Comparison of ENCODE assay signal across 7 cellular contexts in genomic region chr21:25967566-25968438, GRCh38.
DNase-seq lines count a peak whose midpoint lies in the region; ATAC-seq and TF ChIP-seq lines count a peak whose summit lies in the region.

No MANE protein-coding gene starts in this region.

- ATAC-seq in GM19043 (IDR thresholded peaks at IDR 0.05; ENCODE audit: low read depth, unreplicated experiment) (peak; percentile 99), HG02943 (IDR thresholded peaks at IDR 0.05; ENCODE audit: low read depth, unreplicated experiment) (peak; percentile 87), RWPE2 (ENCODE audit: low read depth) (peak; percentile 48; the same call in 2 of the 3 replicates), heart left ventricle (peak in 3 of 4 donors; percentile 55 to 72 (median 72))

- WGBS in heart left ventricle, 4 donors = 67 to 74% (median 71%) methylated on average over 6 of the region's 6 CpGs
- WGBS in urinary bladder = 74% methylated on average over 6 of the region's 6 CpGs

- H3K27ac ChIP-seq in RWPE2 (ENCODE audit: poor library complexity, severe bottlenecking) (peak overlapping the region; percentile 44), heart left ventricle (peak overlapping the region in 10 of 12 donors; percentile 14 to 83 (median 58)), urinary bladder (ENCODE audit: low read depth) (peak overlapping the region; percentile 23)

- no peak for DNase-seq in RWPE2 (ENCODE audit: low spot score)
- no peak for DNase-seq in heart left ventricle
- no peak for DNase-seq in NCI-H2107 (lab: John Stamatoyannopoulos, UW)
- DNase-seq in RKO (ENCODE audit: low spot score) = no peak

- H3K36me3 ChIP-seq in RWPE2 (ENCODE audit: low read depth) (peaks cover 40% of the 10 kb centered on the region), heart left ventricle (peaks cover 0 to 30% (median 8%) of the 10 kb centered on the region in 9 donors), urinary bladder (ENCODE audit: insufficient read depth) (no peaks in the 10 kb centered on the region)

- TF ChIP-seq CTCF in RWPE2 (IDR thresholded peaks at IDR 0.05; ENCODE audit: poor library complexity, severe bottlenecking) (no peak), heart left ventricle (IDR thresholded peaks at IDR 0.05) (no peak)

- H3K27me3 ChIP-seq in RWPE2 (ENCODE audit: insufficient read depth, poor library complexity, severe bottlenecking) = no peaks in the 10 kb centered on the region
- H3K27me3 ChIP-seq in heart left ventricle = no peaks in the 10 kb centered on the region

- H3K4me1 ChIP-seq in RWPE2 (ENCODE audit: insufficient read depth, poor library complexity, severe bottlenecking) = peaks cover 46% of the 10 kb centered on the region
- H3K4me1 ChIP-seq in heart left ventricle = peaks cover 0 to 57% (median 19%) of the 10 kb centered on the region in 12 donors
- no peaks in the 10 kb centered on the region for H3K4me1 ChIP-seq in urinary bladder (ENCODE audit: insufficient read depth)

- H3K4me3 ChIP-seq in RWPE2 (ENCODE audit: severe bottlenecking) (no peak overlapping the region), heart left ventricle (no peak overlapping the region), urinary bladder (ENCODE audit: low read depth, low read length) (no peak overlapping the region)

- TF ChIP-seq POLR2A in heart left ventricle (IDR thresholded peaks at IDR 0.05) = no peak

- intact Hi-C loops in heart left ventricle (cut with DNase I) = no loop called here

- no peaks in the 10 kb centered on the region for H3K9me3 ChIP-seq in RWPE2 (ENCODE audit: severe bottlenecking)
- no peaks in the 10 kb centered on the region for H3K9me3 ChIP-seq in heart left ventricle

Comparison
In these comparisons a context has a peak if more than half of its experiments do, and no peak if none do; other contexts are left out.
1. ATAC-seq: peak in every context shown above with its lines; median percentile 99 in GM19043; 87 in HG02943; 72 in heart left ventricle; 48 in RWPE2.